Comparison of ENCODE assay signal across 13 cellular contexts in the genomic region with DNA sequence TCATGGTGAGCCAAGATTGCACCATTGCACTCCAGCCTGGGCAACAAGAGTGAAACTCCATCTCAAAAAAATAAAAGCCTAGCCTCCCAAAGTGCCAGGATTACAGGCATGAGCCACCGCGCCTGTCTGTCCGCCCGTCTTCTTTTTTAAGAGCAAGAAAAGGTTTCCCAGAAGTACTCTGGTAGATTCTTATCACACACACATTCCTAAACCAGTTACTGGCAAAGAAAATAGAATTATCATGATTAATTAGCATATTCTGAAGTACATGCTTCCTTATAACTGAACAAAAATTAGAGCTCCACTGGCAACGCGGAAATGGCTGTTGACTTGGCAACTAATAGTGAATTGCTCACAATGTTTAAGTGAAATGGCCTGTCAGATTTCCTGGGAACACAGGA.
DNase-seq lines count a peak whose midpoint lies in the region; ATAC-seq, FAIRE-seq and TF ChIP-seq lines count a peak whose summit lies in the region.
"Had no signal": no experiment of that assay in that cellular context is flagged by ENCODE, and none has a peak within 500 bp of the region (broad histone marks: within the 10 kb centered on the region; RNA-seq: fewer than 3 reads in every experiment).

No MANE protein-coding gene starts in this region.

- no peak for ATAC-seq in right cardiac atrium
- ATAC-seq in aorta (ENCODE audit: low FRiP score) = no peak

- H3K4me2 ChIP-seq in astrocyte (ENCODE audit: low read length) = peak overlapping the region; percentile 79

- H4K20me1 ChIP-seq in astrocyte (ENCODE audit: insufficient read depth, low read length) = no peaks in the 10 kb centered on the region

- H3K9me3 Mint-ChIP-seq in astrocyte (ENCODE audit: unreplicated experiment) = no peaks in the 10 kb centered on the region

- H2AFZ ChIP-seq in astrocyte (ENCODE audit: low read depth, low read length) = peak overlapping the region; percentile 41

- intact Hi-C loops in prostate gland (cut with DNase I) = loop anchor here (10.0 kb wide), 1 partner anchor 113 kb away; no protein-coding TSS in a partner anchor
- intact Hi-C loops in right cardiac atrium (cut with DNase I) = no loop called here
- intact Hi-C loops in aorta (cut with DNase I) = no loop called here

- H3K27ac ChIP-seq in astrocyte (ENCODE audit: low read depth, low read length) = peak overlapping the region; percentile 51
- H3K27ac ChIP-seq in prostate gland = peak overlapping the region in 1 of 2 donors; percentile 24
- no peak overlapping the region for H3K27ac ChIP-seq in right cardiac atrium (ENCODE audit: low read length)
- peak overlapping the region in 1 of 2 donors; percentile 11 for H3K27ac ChIP-seq in aorta (ENCODE audit: low read depth in 1 of 2, low read length in 2 of 2)
- H3K27ac ChIP-seq: cardiac muscle cell, testis had no signal

- peak overlapping the region; percentile 35 for H3K4me3 ChIP-seq in astrocyte (ENCODE audit: insufficient read depth, low read depth, low read length)
- H3K4me3 ChIP-seq in fibroblast of villous mesenchyme (ENCODE audit: low read depth, low read length) = no peak overlapping the region
- H3K4me3 ChIP-seq in prostate gland = no peak overlapping the region
- no peak overlapping the region for H3K4me3 ChIP-seq in right cardiac atrium (ENCODE audit: low read length)
- peak overlapping the region in 1 of 2 donors; percentile 59 for H3K4me3 ChIP-seq in aorta (ENCODE audit: low read length in 2 of 2)
- H3K4me3 ChIP-seq: cardiac muscle cell, testis had no signal

- H3K4me3 Mint-ChIP-seq in astrocyte (ENCODE audit: unreplicated experiment) = no peak overlapping the region

- 22% methylated on average over 6 of the region's 6 CpGs for WGBS in prostate gland
- 68% methylated on average over 6 of the region's 6 CpGs for WGBS in right cardiac atrium
- 12 to 13% methylated on average over 6 of the region's 6 CpGs for WGBS in aorta, 2 donors

- H3K9ac ChIP-seq in astrocyte (ENCODE audit: low read length) = peak overlapping the region; percentile 49

- no peaks in the 10 kb centered on the region for H3K27me3 Mint-ChIP-seq in astrocyte (ENCODE audit: low read depth, unreplicated experiment)

- DNase-seq in H54 (ENCODE audit: insufficient read length, low spot score) (no peak), astrocyte (ENCODE audit: low read depth) (peak; percentile 92), fibroblast of villous mesenchyme (ENCODE audit: low read depth) (peak; percentile 58), prostate gland (ENCODE audit: low spot score) (peak; percentile 53), right cardiac atrium (no peak), aorta (no peak)
- no peak for DNase-seq in stimulated activated naive CD4-positive, alpha-beta T cell treated with Interleukin-2 at 50 U/mL for 16 hours (lab: John Stamatoyannopoulos, UW)
- DNase-seq in activated CD4-positive, alpha-beta T cell treated with anti-CD3 and anti-CD28 coated beads, Interleukin-2, amount 50 U/mL, for 4 hours = no peak
- DNase-seq: activated effector memory CD4-positive, alpha-beta T cell treated with anti-CD3 and anti-CD28 coated beads, Interleukin-2, amount 50 U/mL, for 16 hours; NCI-H2029; stimulated activated CD4-positive, alpha-beta T cell treated with anti-CD3 and anti-CD28 coated beads, Interleukin-15, amount 100 ng/mL, for 24 hours; testis had no signal

- H3K4me1 Mint-ChIP-seq in astrocyte (ENCODE audit: low read depth, unreplicated experiment) = peaks cover 13% of the 10 kb centered on the region

- peaks cover 2% of the 10 kb centered on the region for H3K36me3 Mint-ChIP-seq in astrocyte (ENCODE audit: low read depth, unreplicated experiment)

- FAIRE-seq in H54 (lab: Jason Lieb, UNC) = peak; percentile 74
- FAIRE-seq in astrocyte (lab: Jason Lieb, UNC) = no peak

- H3K36me3 ChIP-seq in astrocyte (ENCODE audit: insufficient read depth, low read length) (no peaks in the 10 kb centered on the region), prostate gland (no peaks in the 10 kb centered on the region), aorta (ENCODE audit: control insufficient read depth in 1 of 2, insufficient read depth in 2 of 2, low read length in 1 of 2) (no peaks in the 10 kb centered on the region)
- H3K36me3 ChIP-seq: cardiac muscle cell had no signal

- H3K4me1 ChIP-seq in astrocyte (ENCODE audit: insufficient read depth, low read length) = peaks cover 18% of the 10 kb centered on the region
- H3K4me1 ChIP-seq in prostate gland (replicated peaks) = no peaks in the 10 kb centered on the region
- no peaks in the 10 kb centered on the region for H3K4me1 ChIP-seq in right cardiac atrium (ENCODE audit: control insufficient read depth, insufficient read depth, low read length)
- H3K4me1 ChIP-seq in aorta (ENCODE audit: control insufficient read depth in 1 of 2, insufficient read depth in 2 of 2, low read length in 2 of 2) = peaks cover 0 to 1% of the 10 kb centered on the region in 2 donors
- H3K4me1 ChIP-seq: testis had no signal

- TF ChIP-seq POLR2A in H54 (IDR thresholded peaks at IDR 0.05; ENCODE audit: low read depth, low read length) (no peak), prostate gland (IDR thresholded peaks at IDR 0.05) (no peak)

- no peak for TF ChIP-seq CTCF in astrocyte (IDR thresholded peaks at IDR 0.05; ENCODE audit: insufficient read depth, low read depth, low read length)
- TF ChIP-seq CTCF in fibroblast of villous mesenchyme (IDR thresholded peaks at IDR 0.05; ENCODE audit: insufficient read depth, low read depth, low read length) = no peak
- TF ChIP-seq CTCF in prostate gland (IDR thresholded peaks at IDR 0.05) = no peak

- peaks cover 19% of the 10 kb centered on the region for H3K79me2 ChIP-seq in astrocyte (ENCODE audit: insufficient read depth, low read length)

- H3K9me3 ChIP-seq in astrocyte (ENCODE audit: insufficient read depth, low read depth, low read length) (no peaks in the 10 kb centered on the region), prostate gland (no peaks in the 10 kb centered on the region), right cardiac atrium (ENCODE audit: control insufficient read depth, low read length) (no peaks in the 10 kb centered on the region), aorta (ENCODE audit: control insufficient read depth, low read length) (no peaks in the 10 kb centered on the region)
- H3K9me3 ChIP-seq: testis had no signal

- no peaks in the 10 kb centered on the region for H3K27me3 ChIP-seq in astrocyte (ENCODE audit: insufficient read depth, low read length)
- H3K27me3 ChIP-seq in prostate gland (replicated peaks; ENCODE audit: insufficient read depth) = no peaks in the 10 kb centered on the region
- H3K27me3 ChIP-seq in right cardiac atrium (ENCODE audit: control insufficient read depth, insufficient read depth) = no peaks in the 10 kb centered on the region
- no peaks in the 10 kb centered on the region for H3K27me3 ChIP-seq in aorta (ENCODE audit: control insufficient read depth in 1 of 2, insufficient read depth in 2 of 2, low read length in 1 of 2)
- H3K27me3 ChIP-seq: cardiac muscle cell, testis had no signal

- H3K27ac Mint-ChIP-seq in astrocyte (ENCODE audit: unreplicated experiment) = no peak overlapping the region

Comparison
In these comparisons a context has a peak if more than half of its experiments do, and no peak if none do; other contexts are left out.
1. DNase-seq: peak in astrocyte (single experiment), fibroblast of villous mesenchyme (single experiment) and prostate gland (single experiment); none in H54 (single experiment), stimulated activated naive CD4-positive, alpha-beta T cell treated with Interleukin-2 at 50 U/mL for 16 hours (single experiment), right cardiac atrium (0 of 3), activated CD4-positive, alpha-beta T cell treated with anti-CD3 and anti-CD28 coated beads, Interleukin-2, amount 50 U/mL, for 4 hours (0 of 2) and aorta (0 of 2).